Comparison of ENCODE assay signal across 18 cellular contexts in the genomic region with DNA sequence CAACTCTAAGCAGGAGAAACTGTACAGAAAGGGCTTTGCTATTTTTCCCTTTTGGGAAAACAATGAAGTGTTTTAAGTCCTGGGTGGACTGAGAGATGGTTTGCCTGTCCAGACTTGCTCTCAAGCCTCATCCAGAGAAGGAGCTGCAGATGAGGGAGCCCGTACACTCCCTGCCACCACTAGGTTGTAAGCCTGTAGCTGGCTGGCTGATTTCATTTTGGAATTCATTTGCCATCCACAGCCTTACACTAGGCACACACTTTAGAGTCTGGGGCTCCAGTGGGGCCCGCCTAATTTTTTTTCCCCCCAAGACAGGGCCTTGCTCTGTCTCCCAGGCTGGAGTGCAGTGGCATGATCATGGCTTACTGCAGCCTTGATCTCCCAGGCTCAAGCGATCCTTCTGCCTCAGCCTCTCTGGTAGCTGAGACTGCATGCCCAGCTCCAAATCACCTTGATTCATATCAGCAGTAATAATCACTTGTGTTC. TPM values are rescaled to one million over a fixed set of nuclear protein-coding genes. Genes with fewer than 3 reads are reported as not detected.
A peak's percentile ranks its signal among the peaks of the same experiment; 100 is the strongest.
DNase-seq lines count a peak whose midpoint lies in the region; ATAC-seq and TF ChIP-seq lines count a peak whose summit lies in the region.
"Had no signal": no experiment of that assay in that cellular context is flagged by ENCODE, and none has a peak within 500 bp of the region (broad histone marks: within the 10 kb centered on the region; RNA-seq: fewer than 3 reads in every experiment).

No MANE protein-coding gene starts in this region.

- no peaks in the 10 kb centered on the region for H3K9me3 Mint-ChIP-seq in activated CD4-positive, alpha-beta T cell treated with anti-CD3 and anti-CD28 coated beads for 36 hours (ENCODE audit: low read depth)
- no peaks in the 10 kb centered on the region for H3K9me3 Mint-ChIP-seq in activated T-helper 1 cell treated with anti-CD3 and anti-CD28 coated beads, Interleukin-12 subunit alpha, Interleukin-12 subunit beta, Interleukin-2, Interleukin-4 antibody, amounts not matched to agents 30 ng/mL and 10 ng/mL and 1 ng/mL, durations not matched to agents 14 hours and 24 hours and 36 hours
- H3K9me3 Mint-ChIP-seq in stimulated activated memory B cell treated with anti-CD40 and anti-IgM and Interleukin-4, amounts not matched to agents 10 μg/mL and 1 μg/mL and 100 μg/mL, for 72 hours = no peaks in the 10 kb centered on the region
- H3K9me3 Mint-ChIP-seq: activated naive CD4-positive, alpha-beta T cell treated with anti-CD3 and anti-CD28 coated beads, Interleukin-2, amount 10 ng/mL, durations not matched to agents 7 days and 5 days; HFFc6 had no signal

- no peak overlapping the region for H3K4me3 Mint-ChIP-seq in activated CD4-positive, alpha-beta T cell treated with anti-CD3 and anti-CD28 coated beads for 36 hours
- no peak overlapping the region for H3K4me3 Mint-ChIP-seq in activated T-helper 1 cell treated with anti-CD3 and anti-CD28 coated beads, Interleukin-12 subunit alpha, Interleukin-12 subunit beta, Interleukin-2, Interleukin-4 antibody, amounts not matched to agents 30 ng/mL and 10 ng/mL and 1 ng/mL, durations not matched to agents 14 hours and 24 hours and 36 hours
- no peak overlapping the region for H3K4me3 Mint-ChIP-seq in stimulated activated memory B cell treated with anti-CD40 and anti-IgM and Interleukin-4, amounts not matched to agents 10 μg/mL and 1 μg/mL and 100 μg/mL, for 72 hours
- H3K4me3 Mint-ChIP-seq: activated naive CD4-positive, alpha-beta T cell treated with anti-CD3 and anti-CD28 coated beads, Interleukin-2, amount 10 ng/mL, durations not matched to agents 7 days and 5 days; B cell; HFFc6 had no signal

- intact Hi-C loops in activated CD4-positive, alpha-beta T cell treated with anti-CD3 and anti-CD28 coated beads for 36 hours (cut with DNase I, micrococcal nuclease) = no loop called here
- intact Hi-C loops in activated T-helper 1 cell treated with anti-CD3 and anti-CD28 coated beads, Interleukin-12 subunit alpha, Interleukin-12 subunit beta, Interleukin-2, Interleukin-4 antibody, amounts not matched to agents 30 ng/mL and 10 ng/mL and 1 ng/mL, durations not matched to agents 14 hours and 24 hours and 36 hours (cut with micrococcal nuclease) = no loop called here
- intact Hi-C loops in left lung (cut with DNase I) = no loop called here

- peak overlapping the region; percentile 76 for H3K27ac Mint-ChIP-seq in activated CD4-positive, alpha-beta T cell treated with anti-CD3 and anti-CD28 coated beads for 36 hours
- H3K27ac Mint-ChIP-seq in activated T-helper 1 cell treated with anti-CD3 and anti-CD28 coated beads, Interleukin-12 subunit alpha, Interleukin-12 subunit beta, Interleukin-2, Interleukin-4 antibody, amounts not matched to agents 30 ng/mL and 10 ng/mL and 1 ng/mL, durations not matched to agents 14 hours and 24 hours and 36 hours = peak overlapping the region; percentile 79
- H3K27ac Mint-ChIP-seq in stimulated activated memory B cell treated with anti-CD40 and anti-IgM and Interleukin-4, amounts not matched to agents 10 μg/mL and 1 μg/mL and 100 μg/mL, for 72 hours = peak overlapping the region; percentile 17
- H3K27ac Mint-ChIP-seq: activated naive CD4-positive, alpha-beta T cell treated with anti-CD3 and anti-CD28 coated beads, Interleukin-2, amount 10 ng/mL, durations not matched to agents 7 days and 5 days; B cell; HFFc6 had no signal

- H3K27ac ChIP-seq in foreskin keratinocyte = no peak overlapping the region
- no peak overlapping the region for H3K27ac ChIP-seq in left lung
- H3K27ac ChIP-seq: 22Rv1 had no signal

- ATAC-seq in activated CD4-positive, alpha-beta T cell treated with anti-CD3 and anti-CD28 coated beads for 36 hours = no peak
- ATAC-seq in foreskin keratinocyte (peak; percentile 60), GM19455 (IDR thresholded peaks at IDR 0.05; ENCODE audit: unreplicated experiment) (no peak), left lung (no peak), GM21576 (IDR thresholded peaks at IDR 0.05; ENCODE audit: unreplicated experiment) (no peak)
- no peak for ATAC-seq in stimulated activated memory B cell treated with anti-CD40 and anti-IgM and Interleukin-4, amounts not matched to agents 10 μg/mL and 1 μg/mL and 100 μg/mL, for 72 hours
- ATAC-seq: left ventricle myocardium superior had no signal

- no peaks in the 10 kb centered on the region for H3K9me3 ChIP-seq in left lung
- H3K9me3 ChIP-seq: pancreas had no signal

- no peaks in the 10 kb centered on the region for H3K4me1 ChIP-seq in foreskin keratinocyte
- peaks cover 0 to 41% of the 10 kb centered on the region in 2 donors for H3K4me1 ChIP-seq in left lung

- H3K36me3 Mint-ChIP-seq in activated CD4-positive, alpha-beta T cell treated with anti-CD3 and anti-CD28 coated beads for 36 hours (ENCODE audit: low read depth) = peaks cover 53% of the 10 kb centered on the region
- peaks cover 53% of the 10 kb centered on the region for H3K36me3 Mint-ChIP-seq in activated T-helper 1 cell treated with anti-CD3 and anti-CD28 coated beads, Interleukin-12 subunit alpha, Interleukin-12 subunit beta, Interleukin-2, Interleukin-4 antibody, amounts not matched to agents 30 ng/mL and 10 ng/mL and 1 ng/mL, durations not matched to agents 14 hours and 24 hours and 36 hours (ENCODE audit: low read depth)
- H3K36me3 Mint-ChIP-seq in stimulated activated memory B cell treated with anti-CD40 and anti-IgM and Interleukin-4, amounts not matched to agents 10 μg/mL and 1 μg/mL and 100 μg/mL, for 72 hours = peaks cover 58% of the 10 kb centered on the region

- POLR2A ChIA-PET in activated CD4-positive, alpha-beta T cell treated with anti-CD3 and anti-CD28 coated beads for 36 hours (lab: Charles Lee) = interaction anchor here (0.7 kb wide), 1 partner anchor 58 kb away, joined by 4 read pairs; no protein-coding TSS in a partner anchor

- H3K27me3 Mint-ChIP-seq in activated CD4-positive, alpha-beta T cell treated with anti-CD3 and anti-CD28 coated beads for 36 hours = no peaks in the 10 kb centered on the region
- H3K27me3 Mint-ChIP-seq in activated T-helper 1 cell treated with anti-CD3 and anti-CD28 coated beads, Interleukin-12 subunit alpha, Interleukin-12 subunit beta, Interleukin-2, Interleukin-4 antibody, amounts not matched to agents 30 ng/mL and 10 ng/mL and 1 ng/mL, durations not matched to agents 14 hours and 24 hours and 36 hours (ENCODE audit: insufficient read depth) = no peaks in the 10 kb centered on the region
- no peaks in the 10 kb centered on the region for H3K27me3 Mint-ChIP-seq in stimulated activated memory B cell treated with anti-CD40 and anti-IgM and Interleukin-4, amounts not matched to agents 10 μg/mL and 1 μg/mL and 100 μg/mL, for 72 hours
- H3K27me3 Mint-ChIP-seq: activated naive CD4-positive, alpha-beta T cell treated with anti-CD3 and anti-CD28 coated beads, Interleukin-2, amount 10 ng/mL, durations not matched to agents 7 days and 5 days; B cell had no signal

- no peak overlapping the region for H3K4me3 ChIP-seq in left lung
- H3K4me3 ChIP-seq: pancreas had no signal

- CTCF ChIA-PET in activated CD4-positive, alpha-beta T cell treated with anti-CD3 and anti-CD28 coated beads for 36 hours (lab: Charles Lee) = interaction anchor here (1.2 kb wide), 1 partner anchor 575 kb away, joined by 3 read pairs; no protein-coding TSS in a partner anchor

- peaks cover 0 to 61% of the 10 kb centered on the region in 2 donors for H3K36me3 ChIP-seq in left lung

- H3K27me3 ChIP-seq in foreskin keratinocyte = no peaks in the 10 kb centered on the region
- H3K27me3 ChIP-seq in left lung = no peaks in the 10 kb centered on the region
- H3K27me3 ChIP-seq: pancreas had no signal

- DNase-seq in activated CD4-positive, alpha-beta T cell treated with anti-CD3 and anti-CD28 coated beads for 36 hours = no peak
- DNase-seq in activated CD4-positive, alpha-beta T cell treated with anti-CD3 and anti-CD28 coated beads for 4 hours = no peak
- no peak for DNase-seq in activated T-helper 1 cell treated with anti-CD3 and anti-CD28 coated beads, Interleukin-12 subunit alpha, Interleukin-12 subunit beta, Interleukin-2, Interleukin-4 antibody, amounts not matched to agents 30 ng/mL and 10 ng/mL and 1 ng/mL, durations not matched to agents 14 hours and 24 hours and 36 hours (ENCODE audit: low spot score)
- DNase-seq in foreskin keratinocyte (peak; percentile 32 to 61), left lung (no peak)
- DNase-seq: activated naive CD4-positive, alpha-beta T cell treated with anti-CD3 and anti-CD28 coated beads, Interleukin-2, amount 10 ng/mL, durations not matched to agents 7 days and 5 days; erythroblast; HFFc6; left ventricle myocardium superior; NCI-H1048; NCI-H526 treated with DMSO at 0.1 percent for 48 hours; stimulated activated CD4-positive, alpha-beta T cell treated with anti-CD3 and anti-CD28 coated beads, Interleukin-4, amount 100 ng/mL, for 24 hours had no signal

- TF ChIP-seq CTCF in foreskin keratinocyte (conservative IDR thresholded peaks at IDR 0.05) = no peak
- no peak for TF ChIP-seq CTCF in left lung (IDR thresholded peaks at IDR 0.05)

- H3K4me1 Mint-ChIP-seq in activated CD4-positive, alpha-beta T cell treated with anti-CD3 and anti-CD28 coated beads for 36 hours = peaks cover 61% of the 10 kb centered on the region
- H3K4me1 Mint-ChIP-seq in activated T-helper 1 cell treated with anti-CD3 and anti-CD28 coated beads, Interleukin-12 subunit alpha, Interleukin-12 subunit beta, Interleukin-2, Interleukin-4 antibody, amounts not matched to agents 30 ng/mL and 10 ng/mL and 1 ng/mL, durations not matched to agents 14 hours and 24 hours and 36 hours (ENCODE audit: low read depth) = peaks cover 46% of the 10 kb centered on the region
- H3K4me1 Mint-ChIP-seq in stimulated activated memory B cell treated with anti-CD40 and anti-IgM and Interleukin-4, amounts not matched to agents 10 μg/mL and 1 μg/mL and 100 μg/mL, for 72 hours = peaks cover 39% of the 10 kb centered on the region

RNA-seq across cellular contexts. Expression of a gene that starts 28.4 kb away (rescaled TPM):
- total RNA-seq in activated CD4-positive, alpha-beta T cell treated with anti-CD3 and anti-CD28 coated beads for 36 hours = 10 to 100 TPM; 51.8 to 54.3 TPM
- total RNA-seq in activated T-helper 1 cell treated with anti-CD3 and anti-CD28 coated beads, Interleukin-12 subunit alpha, Interleukin-12 subunit beta, Interleukin-2, Interleukin-4 antibody, amounts not matched to agents 30 ng/mL and 10 ng/mL and 1 ng/mL, durations not matched to agents 14 hours and 24 hours and 36 hours = 69.0 and 73.0 TPM in 2 replicates
- total RNA-seq in foreskin keratinocyte (35.3 and 35.9 TPM in 2 replicates), left lung (10 to 100 TPM; 29.2 to 36.2 TPM)
- 13.3 and 16.8 TPM in 2 replicates for polyA plus RNA-seq in foreskin keratinocyte

RNA-seq across cellular contexts. Expression of a gene that starts 28.5 kb away (rescaled TPM):
- total RNA-seq in activated CD4-positive, alpha-beta T cell treated with anti-CD3 and anti-CD28 coated beads for 36 hours = 10 to 100 TPM; 89.1 to 98.2 TPM
- total RNA-seq in activated T-helper 1 cell treated with anti-CD3 and anti-CD28 coated beads, Interleukin-12 subunit alpha, Interleukin-12 subunit beta, Interleukin-2, Interleukin-4 antibody, amounts not matched to agents 30 ng/mL and 10 ng/mL and 1 ng/mL, durations not matched to agents 14 hours and 24 hours and 36 hours = 123 and 126 TPM in 2 replicates
- total RNA-seq in foreskin keratinocyte (11.6 and 12.3 TPM in 2 replicates), left lung (10 to 100 TPM; 12.6 to 14.5 TPM)
- polyA plus RNA-seq in foreskin keratinocyte = 5.6 and 6.3 TPM in 2 replicates

RNA-seq across cellular contexts. Expression of a gene that starts 41.4 kb away (rescaled TPM):
- total RNA-seq in activated CD4-positive, alpha-beta T cell treated with anti-CD3 and anti-CD28 coated beads for 36 hours = 10 to 100 TPM; 39.9 to 40.7 TPM
- 38.1 and 39.1 TPM in 2 replicates for total RNA-seq in activated T-helper 1 cell treated with anti-CD3 and anti-CD28 coated beads, Interleukin-12 subunit alpha, Interleukin-12 subunit beta, Interleukin-2, Interleukin-4 antibody, amounts not matched to agents 30 ng/mL and 10 ng/mL and 1 ng/mL, durations not matched to agents 14 hours and 24 hours and 36 hours
- 21.5 and 23.2 TPM in 2 replicates for total RNA-seq in foreskin keratinocyte
- 7.4 and 8.0 TPM in 2 replicates for polyA plus RNA-seq in foreskin keratinocyte
- 10 to 100 TPM; 27.4 to 34.6 TPM for total RNA-seq in left lung

Comparison
In these comparisons a context has a peak if more than half of its experiments do, and no peak if none do; other contexts are left out.
1. DNase-seq: peak in foreskin keratinocyte (2 of 2); none in activated CD4-positive, alpha-beta T cell treated with anti-CD3 and anti-CD28 coated beads for 36 hours (single experiment), activated CD4-positive, alpha-beta T cell treated with anti-CD3 and anti-CD28 coated beads for 4 hours (0 of 2), activated T-helper 1 cell treated with anti-CD3 and anti-CD28 coated beads, Interleukin-12 subunit alpha, Interleukin-12 subunit beta, Interleukin-2, Interleukin-4 antibody, amounts not matched to agents 30 ng/mL and 10 ng/mL and 1 ng/mL, durations not matched to agents 14 hours and 24 hours and 36 hours (single experiment) and left lung (0 of 2).
2. H3K27ac Mint-ChIP-seq: peak in every context shown above with its lines; median percentile 79 in activated T-helper 1 cell treated with anti-CD3 and anti-CD28 coated beads, Interleukin-12 subunit alpha, Interleukin-12 subunit beta, Interleukin-2, Interleukin-4 antibody, amounts not matched to agents 30 ng/mL and 10 ng/mL and 1 ng/mL, durations not matched to agents 14 hours and 24 hours and 36 hours; 76 in activated CD4-positive, alpha-beta T cell treated with anti-CD3 and anti-CD28 coated beads for 36 hours; 17 in stimulated activated memory B cell treated with anti-CD40 and anti-IgM and Interleukin-4, amounts not matched to agents 10 μg/mL and 1 μg/mL and 100 μg/mL, for 72 hours.